In genomic region chr7:40828686-40829085, GRCh38 we compare ENCODE assay signal across 17 cellular contexts.
A peak's percentile ranks its signal among the peaks of the same experiment; 100 is the strongest.
DNase-seq lines count a peak whose midpoint lies in the region; ATAC-seq and TF ChIP-seq lines count a peak whose summit lies in the region.
"Had no signal": no experiment of that assay in that cellular context is flagged by ENCODE, and none has a peak within 500 bp of the region (broad histone marks: within the 10 kb centered on the region; RNA-seq: fewer than 3 reads in every experiment).

No MANE protein-coding gene starts in this region.

- peaks cover 43% of the 10 kb centered on the region for H3K4me1 ChIP-seq in cardiac muscle cell (ENCODE audit: low read depth)
- no peaks in the 10 kb centered on the region for H3K4me1 ChIP-seq in right atrium auricular region
- peaks cover 38% of the 10 kb centered on the region for H3K4me1 ChIP-seq in parathyroid adenoma
- peaks cover 0 to 8% of the 10 kb centered on the region in 2 donors for H3K4me1 ChIP-seq in breast epithelium
- H3K4me1 ChIP-seq: HAP-1 had no signal

- TF ChIP-seq CTCF in cardiac muscle cell (IDR thresholded peaks at IDR 0.05; ENCODE audit: low read depth, low read length), result no peak
- no peak for TF ChIP-seq CTCF in right atrium auricular region (IDR thresholded peaks at IDR 0.05)
- TF ChIP-seq CTCF in choroid plexus epithelial cell (conservative IDR thresholded peaks at IDR 0.05; ENCODE audit: low read depth, low read length), result no peak
- TF ChIP-seq CTCF in parathyroid adenoma (IDR thresholded peaks at IDR 0.05), result no peak
- TF ChIP-seq CTCF in breast epithelium (IDR thresholded peaks at IDR 0.05), result no peak

- H3K4me3 ChIP-seq in cardiac muscle cell (no peak overlapping the region), right atrium auricular region (no peak overlapping the region), choroid plexus epithelial cell (ENCODE audit: low read depth, low read length) (no peak overlapping the region), parathyroid adenoma (ENCODE audit: low read depth, low read length) (no peak overlapping the region), breast epithelium (no peak overlapping the region)
- H3K4me3 ChIP-seq: HAP-1 had no signal

- no peak for ATAC-seq in GM18861 (IDR thresholded peaks at IDR 0.05; ENCODE audit: unreplicated experiment)
- ATAC-seq: CD8-positive, alpha-beta T cell; HepG2 had no signal

- no peak for TF ChIP-seq POLR2A in breast epithelium (IDR thresholded peaks at IDR 0.05)

- no peaks in the 10 kb centered on the region for H3K9me3 ChIP-seq in cardiac muscle cell (ENCODE audit: low read depth)
- H3K9me3 ChIP-seq in right atrium auricular region, result no peaks in the 10 kb centered on the region
- no peaks in the 10 kb centered on the region for H3K9me3 ChIP-seq in parathyroid adenoma (ENCODE audit: control insufficient read depth, low read length)
- H3K9me3 ChIP-seq in breast epithelium, result no peaks in the 10 kb centered on the region
- H3K9me3 ChIP-seq: HAP-1 had no signal

- H3K36me3 ChIP-seq in cardiac muscle cell (no peaks in the 10 kb centered on the region), right atrium auricular region (no peaks in the 10 kb centered on the region), parathyroid adenoma (ENCODE audit: control insufficient read depth, insufficient read depth, low read length) (no peaks in the 10 kb centered on the region), breast epithelium (no peaks in the 10 kb centered on the region)
- H3K36me3 ChIP-seq: HAP-1 had no signal

- H3K9ac ChIP-seq in parathyroid adenoma, result no peak overlapping the region

- H3K27ac ChIP-seq in cardiac muscle cell (peak overlapping the region; percentile 39), right atrium auricular region (no peak overlapping the region), parathyroid adenoma (peak overlapping the region; percentile 96), breast epithelium (no peak overlapping the region)
- H3K27ac ChIP-seq: 22Rv1 had no signal

- intact Hi-C loops in breast epithelium (cut with DNase I; ENCODE audit: low total_unique reads), result no loop called here

- H3K27me3 ChIP-seq in cardiac muscle cell (no peaks in the 10 kb centered on the region), right atrium auricular region (no peaks in the 10 kb centered on the region), parathyroid adenoma (ENCODE audit: control insufficient read depth, insufficient read depth, low read length) (no peaks in the 10 kb centered on the region), breast epithelium (no peaks in the 10 kb centered on the region)

- H3K79me2 ChIP-seq in parathyroid adenoma, result no peaks in the 10 kb centered on the region

- no peak overlapping the region for H2AFZ ChIP-seq in parathyroid adenoma

- DNase-seq in cardiac muscle cell (ENCODE audit: low read depth in 1 of 2, low spot score in 1 of 2) (no peak), right atrium auricular region (ENCODE audit: low spot score) (no peak), choroid plexus epithelial cell (ENCODE audit: low read depth) (peak; percentile 82), GDM1 (lab: John Stamatoyannopoulos, UW) (no peak), iPS-NIHi7 (ENCODE audit: extremely low spot score) (no peak), breast epithelium (ENCODE audit: low spot score in 2 of 2) (no peak)
- DNase-seq: CD8-positive, alpha-beta T cell; COR-L47; DMS153; DMS79 treated with DMSO at 0.1 percent for 48 hours; EL; GOT3 had no signal

- no peak overlapping the region for H3K4me2 ChIP-seq in parathyroid adenoma (ENCODE audit: low read length)

Comparison
In these comparisons a context has a peak if more than half of its experiments do, and no peak if none do; other contexts are left out.
1. H3K27ac ChIP-seq: peak in cardiac muscle cell (single experiment) and parathyroid adenoma (single experiment); none in right atrium auricular region (0 of 2) and breast epithelium (0 of 2).